ENCODE assay signal across 20 cellular contexts in the genomic region with DNA sequence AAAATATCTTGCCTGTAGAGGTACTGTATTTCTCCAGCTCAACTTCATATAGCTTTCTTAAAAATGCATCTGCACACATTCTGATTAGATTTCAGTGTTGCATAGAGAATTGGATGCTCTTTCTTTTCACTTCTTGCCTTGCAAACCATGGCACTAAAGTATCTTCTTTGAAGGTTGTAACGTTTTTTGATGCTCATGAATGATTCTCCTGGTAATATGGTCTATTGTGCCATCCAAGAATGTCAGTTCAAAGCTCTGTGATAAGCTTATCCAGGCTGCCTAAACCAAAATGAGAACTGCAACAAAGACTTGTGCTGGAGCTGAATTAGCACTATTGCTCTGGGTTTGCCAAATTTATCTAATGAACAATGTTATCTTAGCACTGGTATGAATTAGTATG. TPM values are rescaled to one million over a fixed set of nuclear protein-coding genes. Genes with fewer than 3 reads are reported as not detected.
A peak's percentile ranks its signal among the peaks of the same experiment; 100 is the strongest.
DNase-seq lines count a peak whose midpoint lies in the region; ATAC-seq and TF ChIP-seq lines count a peak whose summit lies in the region.
"Had no signal": no experiment of that assay in that cellular context is flagged by ENCODE, and none has a peak within 500 bp of the region (broad histone marks: within the 10 kb centered on the region; RNA-seq: fewer than 3 reads in every experiment).

No MANE protein-coding gene starts in this region.

- no peaks in the 10 kb centered on the region for H3K27me3 ChIP-seq in left ventricle myocardium inferior (ENCODE audit: low read depth)
- H3K27me3 ChIP-seq: testis had no signal

- H3K27ac ChIP-seq in left ventricle myocardium inferior (replicated peaks): peak overlapping the region; percentile 83
- H3K27ac ChIP-seq: PC-9, right lobe of liver, SK-N-MC had no signal

- H3K4me3 ChIP-seq in left ventricle myocardium inferior: peak overlapping the region; percentile 70
- peak overlapping the region; percentile 61 for H3K4me3 ChIP-seq in epithelial cell of proximal tubule (ENCODE audit: low read depth, low read length)
- H3K4me3 ChIP-seq: PC-9, right lobe of liver, SK-N-MC, testis had no signal

- H3K9me3 Mint-ChIP-seq in neural crest cell: no peaks in the 10 kb centered on the region
- no peaks in the 10 kb centered on the region for H3K9me3 Mint-ChIP-seq in effector memory CD8-positive, alpha-beta T cell
- H3K9me3 Mint-ChIP-seq: activated CD4-positive, alpha-beta memory T cell treated with anti-CD3 and anti-CD28 coated beads for 36 hours; activated T-cell treated with anti-CD3 and anti-CD28 coated beads, Interleukin-2, amount 50 U/mL, for 4 hours; naive thymus-derived CD8-positive, alpha-beta T cell had no signal

- no peak overlapping the region for H3K27ac Mint-ChIP-seq in neural crest cell (ENCODE audit: unreplicated experiment)
- no peak overlapping the region for H3K27ac Mint-ChIP-seq in effector memory CD8-positive, alpha-beta T cell
- H3K27ac Mint-ChIP-seq: activated CD4-positive, alpha-beta memory T cell treated with anti-CD3 and anti-CD28 coated beads for 36 hours; naive thymus-derived CD8-positive, alpha-beta T cell had no signal

- intact Hi-C loops in left ventricle myocardium inferior (cut with micrococcal nuclease): no loop called here
- intact Hi-C loops in cardiac septum (cut with DNase I): no loop called here

- H3K27me3 Mint-ChIP-seq in neural crest cell (ENCODE audit: low read depth): peaks cover 31% of the 10 kb centered on the region
- H3K27me3 Mint-ChIP-seq in effector memory CD8-positive, alpha-beta T cell: peaks cover 52 to 58% of the 10 kb centered on the region in 2 donors

- TF ChIP-seq CTCF in left ventricle myocardium inferior (IDR thresholded peaks at IDR 0.05; ENCODE audit: borderline replicate concordance) (no peak), epithelial cell of proximal tubule (conservative IDR thresholded peaks at IDR 0.05; ENCODE audit: low read depth, low read length) (no peak), neural crest cell (conservative IDR thresholded peaks at IDR 0.05) (no peak)

- no peaks in the 10 kb centered on the region for H3K36me3 ChIP-seq in left ventricle myocardium inferior
- H3K36me3 ChIP-seq: right lobe of liver had no signal

- no peak for DNase-seq in left ventricle myocardium inferior
- DNase-seq in cardiac septum (ENCODE audit: low spot score): no peak
- no peak for DNase-seq in epithelial cell of proximal tubule (ENCODE audit: low read depth)
- DNase-seq in neural crest cell (ENCODE audit: low read depth, low spot score): no peak
- no peak for DNase-seq in iPS-NIHi7 (ENCODE audit: extremely low spot score)
- no peak for DNase-seq in T-helper 2 cell
- no peak for DNase-seq in effector memory CD8-positive, alpha-beta T cell
- DNase-seq in DMS53 treated with DMSO at 0.1 percent for 48 hours (lab: John Stamatoyannopoulos, UW; ENCODE audit: unreplicated experiment): no peak
- DNase-seq: ACHN; activated CD4-positive, alpha-beta memory T cell treated with anti-CD3 and anti-CD28 coated beads for 36 hours; activated T-cell treated with anti-CD3 and anti-CD28 coated beads, Interleukin-2, amount 50 U/mL, for 4 hours; COR-L47; GOT3; naive thymus-derived CD8-positive, alpha-beta T cell; NCI-H1694 treated with DMSO at 0.1 percent for 48 hours; NCI-H510A treated with DMSO at 0.1 percent for 48 hours; PC-9; right lobe of liver; testis had no signal

- ATAC-seq in effector memory CD8-positive, alpha-beta T cell (replicated peaks): no peak
- ATAC-seq: activated T-cell treated with anti-CD3 and anti-CD28 coated beads, Interleukin-2, amount 50 U/mL, for 4 hours; naive thymus-derived CD8-positive, alpha-beta T cell had no signal

- peaks cover 16% of the 10 kb centered on the region for H3K4me1 Mint-ChIP-seq in neural crest cell
- peaks cover 6 to 9% of the 10 kb centered on the region in 2 donors for H3K4me1 Mint-ChIP-seq in effector memory CD8-positive, alpha-beta T cell (ENCODE audit: low read depth in 2 of 2)

- no peaks in the 10 kb centered on the region for H3K9me3 ChIP-seq in left ventricle myocardium inferior (replicated peaks)
- H3K9me3 ChIP-seq: right lobe of liver, testis had no signal

- H3K36me3 Mint-ChIP-seq in neural crest cell (ENCODE audit: low read depth): no peaks in the 10 kb centered on the region
- H3K36me3 Mint-ChIP-seq in effector memory CD8-positive, alpha-beta T cell (ENCODE audit: insufficient read depth): no peaks in the 10 kb centered on the region
- H3K36me3 Mint-ChIP-seq: activated CD4-positive, alpha-beta memory T cell treated with anti-CD3 and anti-CD28 coated beads for 36 hours; naive thymus-derived CD8-positive, alpha-beta T cell had no signal

- peaks cover 45% of the 10 kb centered on the region for H3K4me1 ChIP-seq in left ventricle myocardium inferior

- peak overlapping the region; percentile 10 for H3K4me3 Mint-ChIP-seq in neural crest cell
- no peak overlapping the region for H3K4me3 Mint-ChIP-seq in effector memory CD8-positive, alpha-beta T cell
- H3K4me3 Mint-ChIP-seq: activated CD4-positive, alpha-beta memory T cell treated with anti-CD3 and anti-CD28 coated beads for 36 hours; activated T-cell treated with anti-CD3 and anti-CD28 coated beads, Interleukin-2, amount 50 U/mL, for 4 hours; naive thymus-derived CD8-positive, alpha-beta T cell had no signal

RNA-seq across cellular contexts. Expression of a gene that starts 1.9 kb away (rescaled TPM):
- total RNA-seq in left ventricle myocardium inferior (9.0 TPM), cardiac septum (7.0 TPM), epithelial cell of proximal tubule (6.9 and 8.3 TPM in 2 replicates), neural crest cell (5.3 and 5.9 TPM in 2 replicates)
- total RNA-seq: activated T-cell treated with anti-CD3 and anti-CD28 coated beads, Interleukin-2, amount 50 U/mL, for 4 hours; naive thymus-derived CD8-positive, alpha-beta T cell; PC-9 had no signal
